In genomic region chr18:45503988-45504387, GRCh38 we compare ENCODE assay signal across 33 cellular contexts.
DNase-seq lines count a peak whose midpoint lies in the region; ATAC-seq, FAIRE-seq and TF ChIP-seq lines count a peak whose summit lies in the region.
"Had no signal": no experiment of that assay in that cellular context is flagged by ENCODE, and none has a peak within 500 bp of the region (broad histone marks: within the 10 kb centered on the region; RNA-seq: fewer than 3 reads in every experiment).

No MANE protein-coding gene starts in this region.

- no peaks in the 10 kb centered on the region for H3K4me1 ChIP-seq in lower lobe of right lung
- H3K4me1 ChIP-seq: BE2C, HAP-1, thyroid gland had no signal

- peak; percentile 9 for DNase-seq in M059J (ENCODE audit: low read depth)
- no peak for DNase-seq in lower lobe of right lung
- DNase-seq in smooth muscle cell of the brain vasculature (ENCODE audit: low read depth, low spot score), result peak; percentile 32
- DNase-seq in WERI-Rb-1, result no peak
- no peak for DNase-seq in SHP77 (lab: John Stamatoyannopoulos, UW)
- no peak for DNase-seq in CD1c-positive myeloid dendritic cell (ENCODE audit: extremely low spot score)
- DNase-seq in NCI-H2081 treated with DMSO at 0.1 percent for 48 hours (lab: John Stamatoyannopoulos, UW), result no peak
- DNase-seq: ACHN; activated CD4-positive, alpha-beta T cell treated with anti-CD3 and anti-CD28 coated beads, Interleukin-2, amount 50 U/mL, for 48 hours; activated CD4-positive, CD25-positive, alpha-beta regulatory T cell treated with anti-CD3 and anti-CD28 coated beads, Interleukin-2, amount 50 U/mL, for 72 hours; activated CD8-positive, alpha-beta memory T cell treated with anti-CD3 and anti-CD28 coated beads, Interleukin-2, amount 50 U/mL, for 48 hours; activated naive CD4-positive, alpha-beta T cell treated with anti-CD3 and anti-CD28 coated beads for 36 hours; BE2C; DMS153; effector CD8-positive, alpha-beta T cell; islet precursor cell; MM.1S; natural killer cell; NCI-H2029; NCI-H2227 treated with DMSO at 0.1 percent for 48 hours; NCI-H526 treated with DMSO at 0.1 percent for 48 hours; PC-3; retina; SHP77 treated with DMSO at 0.1 percent for 48 hours; stimulated activated CD8-positive, alpha-beta memory T cell treated with anti-CD3 and anti-CD28 coated beads, Interleukin-4, amount 100 ng/mL, for 48 hours; stimulated activated naive CD8-positive, alpha-beta T cell treated with anti-CD3 and anti-CD28 coated beads, Interleukin-15, amount 100 ng/mL, for 72 hours; thyroid gland had no signal

- H3K4me3 ChIP-seq in lower lobe of right lung, result no peak overlapping the region
- no peak overlapping the region for H3K4me3 ChIP-seq in WERI-Rb-1 (ENCODE audit: low read depth, low read length)
- H3K4me3 ChIP-seq: HAP-1, thyroid gland had no signal

- H3K27ac ChIP-seq in lower lobe of right lung (peak overlapping the region; percentile 24), WERI-Rb-1 (no peak overlapping the region)
- H3K27ac ChIP-seq: epithelial cell of prostate, KMS-11 had no signal

- H3K9me3 ChIP-seq in lower lobe of right lung, result no peaks in the 10 kb centered on the region
- peaks cover 12% of the 10 kb centered on the region for H3K9me3 ChIP-seq in WERI-Rb-1 (ENCODE audit: severe bottlenecking)
- H3K9me3 ChIP-seq: BE2C, HAP-1, thyroid gland had no signal

- FAIRE-seq in endometrium (lab: Jason Lieb, UNC), result peak; percentile 95
- FAIRE-seq: colon, GM12891 had no signal

- H3K27me3 ChIP-seq in lower lobe of right lung (ENCODE audit: low read depth), result no peaks in the 10 kb centered on the region
- peaks cover 90% of the 10 kb centered on the region for H3K27me3 ChIP-seq in WERI-Rb-1 (ENCODE audit: insufficient read depth, low read depth, severe bottlenecking)
- H3K27me3 ChIP-seq: BE2C, thyroid gland had no signal

- intact Hi-C loops in lower lobe of right lung (cut with DNase I), result no loop called here

- no peaks in the 10 kb centered on the region for H3K36me3 ChIP-seq in lower lobe of right lung
- no peaks in the 10 kb centered on the region for H3K36me3 ChIP-seq in WERI-Rb-1
- H3K36me3 ChIP-seq: BE2C, HAP-1, thyroid gland had no signal

- TF ChIP-seq CTCF in lower lobe of right lung (IDR thresholded peaks at IDR 0.05) (no peak), WERI-Rb-1 (IDR thresholded peaks at IDR 0.05; ENCODE audit: low read depth, low read length) (no peak)

- no peak for ATAC-seq in lower lobe of right lung
- ATAC-seq: natural killer cell; PC-3; stimulated activated naive CD8-positive, alpha-beta T cell treated with anti-CD3 and anti-CD28 coated beads, Interleukin-15, amount 100 ng/mL, for 72 hours had no signal

Comparison
In these comparisons a context has a peak if more than half of its experiments do, and no peak if none do; other contexts are left out.
1. DNase-seq: peak in M059J (single experiment) and smooth muscle cell of the brain vasculature (single experiment); none in lower lobe of right lung (single experiment), WERI-Rb-1 (single experiment), SHP77 (0 of 2), CD1c-positive myeloid dendritic cell (single experiment) and NCI-H2081 treated with DMSO at 0.1 percent for 48 hours (single experiment).